Comparison of ENCODE assay signal across 8 cellular contexts in the genomic region with DNA sequence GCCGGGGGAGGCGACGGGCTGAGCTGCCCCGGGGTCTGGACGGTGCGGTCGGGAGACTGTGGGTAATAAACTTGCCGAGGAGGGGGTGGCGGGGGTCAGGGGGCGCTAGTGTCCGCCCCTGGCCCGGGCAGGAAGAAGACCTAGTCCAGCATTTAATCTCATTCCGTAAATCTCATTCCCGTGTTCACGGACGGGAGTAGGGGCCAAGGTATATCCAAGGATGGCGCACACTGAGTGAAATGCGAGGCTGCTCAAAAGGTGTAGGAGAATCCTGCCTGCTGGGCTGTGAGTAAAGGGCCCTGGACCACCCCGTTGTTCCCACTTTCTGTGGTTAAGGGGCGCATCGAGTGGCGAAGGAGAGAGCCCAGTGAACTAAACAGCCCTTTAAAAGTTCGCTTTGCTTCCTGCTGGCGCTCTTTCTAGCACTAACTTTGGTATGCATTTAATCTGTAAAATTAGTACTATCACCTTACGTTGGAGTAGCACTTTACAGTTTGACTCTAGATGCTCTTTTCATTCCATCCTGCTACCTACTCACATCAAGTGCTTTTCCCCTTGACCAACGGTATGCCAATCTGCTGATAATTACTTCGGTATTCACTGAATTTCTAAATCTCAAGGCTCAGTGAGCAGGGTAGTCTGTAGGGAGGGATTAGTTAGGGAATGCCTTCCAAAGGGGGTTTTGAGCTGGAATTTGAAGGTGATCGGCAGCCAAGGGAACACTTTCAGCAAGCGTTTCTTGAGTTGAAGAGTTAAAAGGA. TPM values are rescaled to one million over a fixed set of nuclear protein-coding genes. Genes with fewer than 3 reads are reported as not detected.
DNase-seq lines count a peak whose midpoint lies in the region; ATAC-seq, FAIRE-seq and TF ChIP-seq lines count a peak whose summit lies in the region.

No MANE protein-coding gene starts in this region.

- no peaks in the 10 kb centered on the region for H3K27me3 Mint-ChIP-seq in WTC11 (ENCODE audit: low read depth)

- H4K20me1 ChIP-seq in HCT116 (ENCODE audit: insufficient read depth) (peaks cover 14% of the 10 kb centered on the region; the same call in 1 of the 2 replicates), hepatocyte (ENCODE audit: insufficient read depth, poor library complexity, severe bottlenecking) (no peaks in the 10 kb centered on the region)

- H3K27me3 ChIP-seq in HCT116 (ENCODE audit: insufficient read depth, low read length) (no peaks in the 10 kb centered on the region), hepatocyte (no peaks in the 10 kb centered on the region), small intestine (ENCODE audit: control insufficient read depth in 2 of 2, insufficient read depth in 2 of 2, low read length in 2 of 2) (no peaks in the 10 kb centered on the region)

- H3K9me3 Mint-ChIP-seq in WTC11, result no peaks in the 10 kb centered on the region

- CTCF ChIA-PET in HCT116 (lab: Charles Lee), result interaction anchor here (1.3 kb wide), 1 partner anchor 13 kb away, joined by 3 read pairs; no protein-coding TSS in a partner anchor
- CTCF ChIA-PET in WTC11 (lab: Charles Lee), result interaction anchor here (0.6 to 4.9 kb wide), 13 partner anchors 12 to 255 kb away, joined by 3 to 39 read pairs (median 3); a partner anchor contains a TSS

- H3K36me3 Mint-ChIP-seq in WTC11, result peaks cover 9% of the 10 kb centered on the region; the same call in 1 of the 2 replicates

- H3K27ac Mint-ChIP-seq in WTC11, result peak overlapping the region; percentile 67

- RAD21 ChIA-PET in HCT116 (lab: Charles Lee; ENCODE audit: low non-redundant PET in 1 of 2, low total read pairs in 2 of 2, uncharacterized antibody in 2 of 2, unreplicated experiment in 2 of 2), result no interaction called here

- no peak for FAIRE-seq in small intestine (lab: Jason Lieb, UNC)

- TSS peak; percentile 50 for BruUV-seq in HCT116 (replicated peaks; lab: Mats Ljungman, UMichigan)

- H3K36me3 ChIP-seq in HCT116 (ENCODE audit: control insufficient read depth in 1 of 2, insufficient read depth in 2 of 2, low read length in 2 of 2) (peaks cover 2 to 8% of the 10 kb centered on the region in 2 experiments; a peak in 2 of 4 replicates), hepatocyte (replicated peaks; ENCODE audit: insufficient read depth, low read depth) (no peaks in the 10 kb centered on the region), small intestine (ENCODE audit: control insufficient read depth in 2 of 2, insufficient read depth in 2 of 2, low read length in 2 of 2) (peaks cover 0 to 3% of the 10 kb centered on the region in 2 donors)

- POLR2A ChIA-PET in HCT116 (lab: Charles Lee) (interaction anchor here (1.0 to 1.8 kb wide), 3 partner anchors 12 to 15 kb away, joined by 3 to 5 read pairs (median 4); no protein-coding TSS in a partner anchor), WTC11 (lab: Charles Lee) (interaction anchor here (1.4 to 2.0 kb wide), 2 partner anchors 68 to 200 kb away, joined by 4 to 7 read pairs; a partner anchor contains a TSS)

- ATAC-seq in HCT116, result no peak
- ATAC-seq in WTC11, result peak; percentile 6
- no peak for ATAC-seq in HG03342 (IDR thresholded peaks at IDR 0.05; ENCODE audit: unreplicated experiment)

- peaks cover 43% of the 10 kb centered on the region for H3K4me1 Mint-ChIP-seq in WTC11

- H3K4me2 ChIP-seq in HCT116 (ENCODE audit: low read length), result peak overlapping the region; percentile 99
- peak overlapping the region; percentile 80 for H3K4me2 ChIP-seq in hepatocyte

- peak overlapping the region; percentile 78 for H3K4me3 Mint-ChIP-seq in WTC11

- H3K9me3 ChIP-seq in HCT116 (ENCODE audit: control insufficient read depth in 1 of 2, insufficient read depth in 1 of 2, low read depth in 1 of 2, low read length in 2 of 2) (no peaks in the 10 kb centered on the region), hepatocyte (ENCODE audit: low read depth) (no peaks in the 10 kb centered on the region), small intestine (ENCODE audit: control insufficient read depth, low read depth) (no peaks in the 10 kb centered on the region)

- no peaks in the 10 kb centered on the region for H3K9me2 ChIP-seq in HCT116 (ENCODE audit: insufficient read depth)
- no peaks in the 10 kb centered on the region for H3K9me2 ChIP-seq in hepatocyte (replicated peaks; ENCODE audit: insufficient read depth)

- TF ChIP-seq RAD21 in HCT116 (IDR thresholded peaks at IDR 0.05; ENCODE audit: low read depth), result no peak

- 4% methylated on average over 19 of the region's 29 CpGs for WGBS in hepatocyte (ENCODE audit: low lambda C conversion rate, missing lambda C conversion rate)
- WGBS in small intestine, 3 donors, result 3 to 10% (median 8%) methylated on average over 22 to 29 of the region's 29 CpGs

- intact Hi-C loops in HCT116 (cut with micrococcal nuclease), result loop anchor here (2.0 to 5.0 kb wide), 2 partner anchors 31 to 545 kb away; no protein-coding TSS in a partner anchor

- H3K4me3 ChIP-seq in HCT116 (replicated peaks in 1 of 2; ENCODE audit: low read depth in 1 of 2, low read length in 2 of 2) (peak overlapping the region; percentile 59 to 94), hepatocyte (peak overlapping the region; percentile 57), small intestine (ENCODE audit: low read depth in 1 of 2, low read length in 2 of 2) (peak overlapping the region; percentile 84 to 90)

- TF ChIP-seq CTCF in 22Rv1 (IDR thresholded peaks at IDR 0.05) (no peak), HCT116 (IDR thresholded peaks at IDR 0.05 in 2 of 3, conservative IDR thresholded peaks at IDR 0.05 in 1 of 3; ENCODE audit: borderline replicate concordance in 1 of 3, insufficient read depth in 1 of 3, low read depth in 2 of 3, low read length in 2 of 3) (no peak), WTC11 (IDR thresholded peaks at IDR 0.05) (no peak), hepatocyte (IDR thresholded peaks at IDR 0.05; ENCODE audit: poor library complexity) (no peak)

- peaks cover 60% of the 10 kb centered on the region for H3K79me2 ChIP-seq in HCT116 (ENCODE audit: insufficient read depth, low read length)
- H3K79me2 ChIP-seq in hepatocyte, result peaks cover 56% of the 10 kb centered on the region

- H2AFZ ChIP-seq in HCT116 (ENCODE audit: low read depth, low read length, poor library complexity, severe bottlenecking) (no peak overlapping the region), hepatocyte (peak overlapping the region; percentile 6)

- H3K4me1 ChIP-seq in HCT116 (ENCODE audit: control insufficient read depth in 1 of 2, insufficient read depth in 2 of 2, low read length in 2 of 2), result peaks cover 73 to 84% of the 10 kb centered on the region in 2 experiments
- peaks cover 44% of the 10 kb centered on the region for H3K4me1 ChIP-seq in hepatocyte (ENCODE audit: insufficient read depth)
- H3K4me1 ChIP-seq in small intestine (ENCODE audit: control insufficient read depth in 2 of 2, insufficient read depth in 1 of 2, low read depth in 1 of 2, low read length in 1 of 2), result peaks cover 0 to 2% of the 10 kb centered on the region in 2 donors

- TF ChIP-seq POLR2A in HCT116 (IDR thresholded peaks at IDR 0.05; ENCODE audit: borderline replicate concordance, extremely low read depth, insufficient read depth, insufficient read length), result no peak

- H3K9ac ChIP-seq in HCT116 (ENCODE audit: low read length), result peak overlapping the region; percentile 94

- DNase-seq in HCT116 (ENCODE audit: low read depth, low spot score) (no peak), WTC11 (ENCODE audit: low spot score) (peak; percentile 21), hepatocyte (ENCODE audit: low spot score) (no peak), small intestine (peak; percentile 31), NCI-H187 (lab: John Stamatoyannopoulos, UW) (no peak), AML-193 (lab: John Stamatoyannopoulos, UW) (no peak)

- H3K27ac ChIP-seq in 22Rv1, result peak overlapping the region; percentile 78
- peak overlapping the region; percentile 91 for H3K27ac ChIP-seq in HCT116 (ENCODE audit: low read depth, low read length)
- H3K27ac ChIP-seq in hepatocyte, result peak overlapping the region; percentile 97
- H3K27ac ChIP-seq in small intestine (ENCODE audit: low read depth in 1 of 2, low read length in 1 of 2), result peak overlapping the region; percentile 90 to 96

TF ChIP-seq in HCT116, 20 proteins besides CTCF, POLR2A, EP300 and RAD21 (continues in another document):
- TF ChIP-seq ZFX (IDR thresholded peaks at IDR 0.05), result peak; percentile 55; the same call in 1 of the 2 replicates

TF ChIP-seq in WTC11, 78 proteins besides CTCF, POLR2A, EP300 and RAD21 (continues in another document):
- no peak for TF ChIP-seq NFE2L1 (CRISPR knock-in tag; IDR thresholded peaks at IDR 0.05)
- TF ChIP-seq, protein P1, sequence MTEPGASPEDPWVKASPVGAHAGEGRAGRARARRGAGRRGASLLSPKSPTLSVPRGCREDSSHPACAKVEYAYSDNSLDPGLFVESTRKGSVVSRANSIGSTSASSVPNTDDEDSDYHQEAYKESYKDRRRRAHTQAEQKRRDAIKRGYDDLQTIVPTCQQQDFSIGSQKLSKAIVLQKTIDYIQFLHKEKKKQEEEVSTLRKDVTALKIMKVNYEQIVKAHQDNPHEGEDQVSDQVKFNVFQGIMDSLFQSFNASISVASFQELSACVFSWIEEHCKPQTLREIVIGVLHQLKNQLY (CRISPR knock-in tag; IDR thresholded peaks at IDR 0.05), result no peak
- no peak for TF ChIP-seq JAZF1 (CRISPR knock-in tag; IDR thresholded peaks at IDR 0.05)
- 0 out of 2 replicates have a peak, but pooled peaks have one; percentile 1 for TF ChIP-seq NR3C1 (CRISPR knock-in tag; conservative IDR thresholded peaks at IDR 0.05; ENCODE audit: low read depth)
- TF ChIP-seq NFYB (CRISPR knock-in tag; conservative IDR thresholded peaks at IDR 0.05; ENCODE audit: low read depth), result 0 out of 2 replicates have a peak, but pooled peaks have one; percentile 9
- TF ChIP-seq, protein P2, sequence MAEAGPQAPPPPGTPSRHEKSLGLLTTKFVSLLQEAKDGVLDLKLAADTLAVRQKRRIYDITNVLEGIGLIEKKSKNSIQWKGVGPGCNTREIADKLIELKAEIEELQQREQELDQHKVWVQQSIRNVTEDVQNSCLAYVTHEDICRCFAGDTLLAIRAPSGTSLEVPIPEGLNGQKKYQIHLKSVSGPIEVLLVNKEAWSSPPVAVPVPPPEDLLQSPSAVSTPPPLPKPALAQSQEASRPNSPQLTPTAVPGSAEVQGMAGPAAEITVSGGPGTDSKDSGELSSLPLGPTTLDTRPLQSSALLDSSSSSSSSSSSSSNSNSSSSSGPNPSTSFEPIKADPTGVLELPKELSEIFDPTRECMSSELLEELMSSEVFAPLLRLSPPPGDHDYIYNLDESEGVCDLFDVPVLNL (CRISPR knock-in tag; IDR thresholded peaks at IDR 0.05; ENCODE audit: borderline replicate concordance, low read depth), result 0 out of 2 replicates have a peak, but pooled peaks have one; percentile 13
- no peak for TF ChIP-seq ZNF423 (CRISPR knock-in tag; IDR thresholded peaks at IDR 0.05)

RNA-seq across cellular contexts. Expression of a gene that starts 0.7 kb away (rescaled TPM):
- total RNA-seq in HCT116 (2021; ENCODE audit: unreplicated experiment), result 41.3 TPM
- polyA plus RNA-seq in HCT116 (2012), result 3.1 and 5.0 TPM in 2 replicates
- total RNA-seq in WTC11 (2021), result 29.6 to 38.0 TPM (median 37.5 TPM) in 3 replicates
- total RNA-seq in hepatocyte, result 38.5 and 41.0 TPM in 2 replicates
- 14.6 and 16.1 TPM in 2 replicates for polyA plus RNA-seq in hepatocyte
- polyA plus RNA-seq in small intestine, result 1 to 10 TPM; 2.4 to 9.2 (median 8.9) TPM

RNA-seq across cellular contexts. Expression of a gene that starts 40.8 kb away (rescaled TPM):
- total RNA-seq in HCT116 (2021; ENCODE audit: unreplicated experiment) (0.22 TPM), WTC11 (2021) (5.4 to 6.5 TPM (median 6.0 TPM) in 3 replicates), hepatocyte (4.3 and 5.6 TPM in 2 replicates)
- 0.14 and 0.20 TPM in 2 replicates for polyA plus RNA-seq in HCT116 (2012)
- polyA plus RNA-seq in hepatocyte (5.7 and 10.3 TPM in 2 replicates), small intestine (10 to 100 TPM in 1 of 3 donors, 1 to 10 TPM in 1, under 1 TPM in 1; 0.22 to 10.9 (median 1.9) TPM)

Comparison
In these comparisons a context has a peak if more than half of its experiments do, and no peak if none do; other contexts are left out.
1. DNase-seq: peak in WTC11 (single experiment) and small intestine (single experiment); none in HCT116 (single experiment), hepatocyte (single experiment), NCI-H187 (0 of 2) and AML-193 (0 of 2).
2. Peak in every context shown above with its lines, with median percentiles within 50 percentile points of each other: H3K27ac ChIP-seq and H3K4me3 ChIP-seq.